In genomic region chr10:26454891-26455290, GRCh38 we compare ENCODE assay signal across 19 cellular contexts. TPM values are rescaled to one million over a fixed set of nuclear protein-coding genes. Genes with fewer than 3 reads are reported as not detected.
A peak's percentile ranks its signal among the peaks of the same experiment; 100 is the strongest.
DNase-seq lines count a peak whose midpoint lies in the region; ATAC-seq and TF ChIP-seq lines count a peak whose summit lies in the region.
"Had no signal": no experiment of that assay in that cellular context is flagged by ENCODE, and none has a peak within 500 bp of the region (broad histone marks: within the 10 kb centered on the region; RNA-seq: fewer than 3 reads in every experiment).

No MANE protein-coding gene starts in this region.

- ATAC-seq in CD4-positive, alpha-beta T cell (ENCODE audit: poor library complexity) = no peak
- no peak for ATAC-seq in activated CD8-positive, alpha-beta T cell treated with anti-CD3 and anti-CD28 coated beads for 36 hours
- no peak for ATAC-seq in naive thymus-derived CD4-positive, alpha-beta T cell
- ATAC-seq in GM21825 (IDR thresholded peaks at IDR 0.05; ENCODE audit: unreplicated experiment) (no peak), upper lobe of left lung (ENCODE audit: low FRiP score in 2 of 2) (no peak), HG02623 (IDR thresholded peaks at IDR 0.05; ENCODE audit: unreplicated experiment) (no peak)
- ATAC-seq: heart right ventricle had no signal

- CTCF ChIA-PET in CD4-positive, alpha-beta T cell (lab: Charles Lee) = no interaction called here
- CTCF ChIA-PET in activated CD8-positive, alpha-beta T cell treated with anti-CD3 and anti-CD28 coated beads for 36 hours (lab: Charles Lee) = no interaction called here
- CTCF ChIA-PET in naive thymus-derived CD4-positive, alpha-beta T cell (lab: Charles Lee) = interaction anchor here (0.8 kb wide), 1 partner anchor 15 kb away, joined by 3 read pairs; no protein-coding TSS in a partner anchor

- WGBS in upper lobe of left lung, 2 donors = 83 to 85% methylated on average over 2 of the region's 2 CpGs

- H3K27ac ChIP-seq in CD4-positive, alpha-beta T cell (ENCODE audit: low read depth, low read length) = no peak overlapping the region
- no peak overlapping the region for H3K27ac ChIP-seq in naive thymus-derived CD4-positive, alpha-beta T cell (ENCODE audit: low read depth, low read length)
- H3K27ac ChIP-seq in upper lobe of left lung = no peak overlapping the region
- H3K27ac ChIP-seq: adrenal gland, heart right ventricle, HL-60 had no signal

- POLR2A ChIA-PET in CD4-positive, alpha-beta T cell (lab: Charles Lee) = interaction anchor here (1.2 kb wide), 1 partner anchor 63 kb away, joined by 4 read pairs; no protein-coding TSS in a partner anchor
- POLR2A ChIA-PET in activated CD8-positive, alpha-beta T cell treated with anti-CD3 and anti-CD28 coated beads for 36 hours (lab: Charles Lee) = no interaction called here
- POLR2A ChIA-PET in naive thymus-derived CD4-positive, alpha-beta T cell (lab: Charles Lee) = interaction anchor here (0.9 to 1.1 kb wide), 2 partner anchors 17 to 27 kb away, joined by 3 to 5 read pairs; partner anchors contain the start of gene APBB1IP

- H3K4me1 Mint-ChIP-seq in CD4-positive, alpha-beta T cell (ENCODE audit: low read depth) = peaks cover 82% of the 10 kb centered on the region
- H3K4me1 Mint-ChIP-seq in activated CD8-positive, alpha-beta T cell treated with anti-CD3 and anti-CD28 coated beads for 36 hours (ENCODE audit: low read depth) = peaks cover 76% of the 10 kb centered on the region
- peaks cover 58 to 85% (median 81%) of the 10 kb centered on the region in 7 donors for H3K4me1 Mint-ChIP-seq in naive thymus-derived CD4-positive, alpha-beta T cell

- no peak for TF ChIP-seq POLR2A in upper lobe of left lung (IDR thresholded peaks at IDR 0.05)

- TF ChIP-seq CTCF in CD4-positive, alpha-beta T cell (IDR thresholded peaks at IDR 0.05) = no peak
- TF ChIP-seq CTCF in activated CD8-positive, alpha-beta T cell treated with anti-CD3 and anti-CD28 coated beads for 36 hours (IDR thresholded peaks at IDR 0.05) = no peak
- no peak for TF ChIP-seq CTCF in upper lobe of left lung (IDR thresholded peaks at IDR 0.05)

- TF ChIP-seq EP300 in upper lobe of left lung (IDR thresholded peaks at IDR 0.05) = no peak

- intact Hi-C loops in CD4-positive, alpha-beta T cell (cut with DNase I, micrococcal nuclease) = no loop called here
- intact Hi-C loops in activated CD8-positive, alpha-beta T cell treated with anti-CD3 and anti-CD28 coated beads for 36 hours (cut with micrococcal nuclease) = no loop called here
- intact Hi-C loops in naive thymus-derived CD4-positive, alpha-beta T cell (cut with micrococcal nuclease) = no loop called here

- H3K9me3 ChIP-seq in CD4-positive, alpha-beta T cell (ENCODE audit: control insufficient read depth, low read length) = no peaks in the 10 kb centered on the region
- H3K9me3 ChIP-seq in naive thymus-derived CD4-positive, alpha-beta T cell (ENCODE audit: control insufficient read depth in 2 of 3, low read length in 3 of 3) = no peaks in the 10 kb centered on the region
- H3K9me3 ChIP-seq in upper lobe of left lung = no peaks in the 10 kb centered on the region
- H3K9me3 ChIP-seq: heart right ventricle had no signal

- peaks cover 63% of the 10 kb centered on the region for H3K36me3 Mint-ChIP-seq in CD4-positive, alpha-beta T cell (ENCODE audit: low read depth)
- H3K36me3 Mint-ChIP-seq in activated CD8-positive, alpha-beta T cell treated with anti-CD3 and anti-CD28 coated beads for 36 hours (ENCODE audit: low read depth) = peaks cover 54% of the 10 kb centered on the region
- peaks cover 0 to 55% (median 29%) of the 10 kb centered on the region in 5 donors for H3K36me3 Mint-ChIP-seq in naive thymus-derived CD4-positive, alpha-beta T cell

- H3K27ac Mint-ChIP-seq in CD4-positive, alpha-beta T cell = peak overlapping the region; percentile 76
- peak overlapping the region; percentile 72 for H3K27ac Mint-ChIP-seq in activated CD8-positive, alpha-beta T cell treated with anti-CD3 and anti-CD28 coated beads for 36 hours
- peak overlapping the region in 8 of 9 donors; percentile 18 to 86 (median 56) for H3K27ac Mint-ChIP-seq in naive thymus-derived CD4-positive, alpha-beta T cell

- H3K27me3 ChIP-seq in CD4-positive, alpha-beta T cell (ENCODE audit: control insufficient read depth, insufficient read depth, low read length) = no peaks in the 10 kb centered on the region
- H3K27me3 ChIP-seq in naive thymus-derived CD4-positive, alpha-beta T cell (ENCODE audit: control insufficient read depth in 2 of 2, insufficient read depth in 2 of 2, low read length in 2 of 2) = no peaks in the 10 kb centered on the region
- no peaks in the 10 kb centered on the region for H3K27me3 ChIP-seq in upper lobe of left lung
- H3K27me3 ChIP-seq: adrenal gland, heart right ventricle had no signal

- peak overlapping the region; percentile 23 for H3K4me3 Mint-ChIP-seq in CD4-positive, alpha-beta T cell
- H3K4me3 Mint-ChIP-seq in activated CD8-positive, alpha-beta T cell treated with anti-CD3 and anti-CD28 coated beads for 36 hours = no peak overlapping the region
- H3K4me3 Mint-ChIP-seq in naive thymus-derived CD4-positive, alpha-beta T cell = peak overlapping the region; percentile 7 to 77 (median 57)

- DNase-seq in CD4-positive, alpha-beta T cell = no peak
- DNase-seq in EH (ENCODE audit: low read depth) = peak; percentile 56
- no peak for DNase-seq in activated CD8-positive, alpha-beta T cell treated with anti-CD3 and anti-CD28 coated beads for 36 hours
- no peak for DNase-seq in naive thymus-derived CD4-positive, alpha-beta T cell
- DNase-seq in upper lobe of left lung = no peak
- DNase-seq: activated CD4-positive, alpha-beta T cell treated with anti-CD3 and anti-CD28 coated beads, Interleukin-2, amount 50 U/mL, for 48 hours; activated T-cell treated with anti-CD3 and anti-CD28 coated beads, Interleukin-2, amount 50 U/mL, for 4 hours; adrenal gland; heart right ventricle; NCI-H1436; NCI-H2171; NCI-H526 treated with DMSO at 0.1 percent for 48 hours; occipital lobe; SIG-M5; stimulated activated CD4-positive, alpha-beta T cell treated with anti-CD3 and anti-CD28 coated beads, Interleukin-4, amount 100 ng/mL, for 1 hour had no signal

- H3K27me3 Mint-ChIP-seq in CD4-positive, alpha-beta T cell = no peaks in the 10 kb centered on the region
- no peaks in the 10 kb centered on the region for H3K27me3 Mint-ChIP-seq in activated CD8-positive, alpha-beta T cell treated with anti-CD3 and anti-CD28 coated beads for 36 hours
- no peaks in the 10 kb centered on the region for H3K27me3 Mint-ChIP-seq in naive thymus-derived CD4-positive, alpha-beta T cell

- H3K9me3 Mint-ChIP-seq in CD4-positive, alpha-beta T cell = no peaks in the 10 kb centered on the region
- peaks cover 5% of the 10 kb centered on the region for H3K9me3 Mint-ChIP-seq in activated CD8-positive, alpha-beta T cell treated with anti-CD3 and anti-CD28 coated beads for 36 hours
- H3K9me3 Mint-ChIP-seq in naive thymus-derived CD4-positive, alpha-beta T cell = peaks cover 0 to 8% (median 0%) of the 10 kb centered on the region in 11 donors
- H3K9me3 Mint-ChIP-seq: activated T-cell treated with anti-CD3 and anti-CD28 coated beads, Interleukin-2, amount 50 U/mL, for 4 hours had no signal

- H3K36me3 ChIP-seq in naive thymus-derived CD4-positive, alpha-beta T cell (ENCODE audit: control insufficient read depth in 2 of 3, insufficient read depth in 3 of 3, low read length in 3 of 3) = peaks cover 0 to 7% (median 0%) of the 10 kb centered on the region in 3 experiments
- H3K36me3 ChIP-seq in upper lobe of left lung = no peaks in the 10 kb centered on the region
- H3K36me3 ChIP-seq: adrenal gland had no signal

- peaks cover 52 to 66% of the 10 kb centered on the region in 2 donors for H3K4me1 ChIP-seq in naive thymus-derived CD4-positive, alpha-beta T cell (ENCODE audit: control insufficient read depth in 2 of 2, insufficient read depth in 2 of 2, low read length in 2 of 2)
- H3K4me1 ChIP-seq in upper lobe of left lung = peaks cover 0 to 7% (median 1%) of the 10 kb centered on the region in 4 donors
- H3K4me1 ChIP-seq: adrenal gland had no signal

- no peak overlapping the region for H3K4me3 ChIP-seq in naive thymus-derived CD4-positive, alpha-beta T cell (ENCODE audit: low read length)
- H3K4me3 ChIP-seq in upper lobe of left lung = no peak overlapping the region
- H3K4me3 ChIP-seq: adrenal gland, heart right ventricle had no signal

RNA-seq across cellular contexts. Expression of gene APBB1IP, which starts 16.8 kb away (rescaled TPM):
- total RNA-seq in CD4-positive, alpha-beta T cell = 10 to 100 TPM; 44.5 to 45.6 TPM
- 10 to 100 TPM; 61.9 to 64.8 TPM for total RNA-seq in activated CD8-positive, alpha-beta T cell treated with anti-CD3 and anti-CD28 coated beads for 36 hours
- 100 to 1,000 TPM in 1 of 5 experiments, 10 to 100 TPM in 4; 64.7 to 101 (median 88.0) TPM for total RNA-seq in naive thymus-derived CD4-positive, alpha-beta T cell
- polyA plus RNA-seq in naive thymus-derived CD4-positive, alpha-beta T cell = 10 to 100 TPM; 60.2 to 70.5 TPM
- total RNA-seq in upper lobe of left lung = 10 to 100 TPM; 15.8 to 45.1 (median 31.3) TPM
- total RNA-seq: bronchial epithelial cell had no signal
